Comparison of ENCODE assay signal across 1 cellular context in the genomic region with DNA sequence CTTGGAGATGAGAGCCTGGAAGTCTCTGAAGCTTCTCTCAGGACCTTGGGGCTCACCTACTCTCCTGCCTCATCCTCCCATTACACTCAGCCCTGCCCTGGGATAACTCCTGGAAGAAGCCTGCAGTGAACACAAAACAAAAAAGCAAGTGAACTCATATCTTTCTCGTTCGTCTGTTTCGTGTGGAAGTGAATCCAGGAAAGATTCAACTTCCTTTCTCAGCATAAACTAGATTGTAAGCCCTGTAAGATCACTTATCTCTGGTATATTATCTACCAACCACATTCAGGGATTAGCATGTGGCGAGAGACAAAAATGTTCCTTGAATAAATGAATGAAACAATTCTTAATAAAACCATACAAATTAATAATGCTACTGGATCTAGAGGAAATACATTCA.
TF ChIP-seq lines count a peak whose summit lies in the region.

No MANE protein-coding gene starts in this region.

TF ChIP-seq in WTC11, 78 proteins besides CTCF, POLR2A, EP300 and RAD21:
- TF ChIP-seq SP1 (CRISPR knock-in tag; conservative IDR thresholded peaks at IDR 0.05) (no peak), ZNF317 (CRISPR knock-in tag; IDR thresholded peaks at IDR 0.05; ENCODE audit: borderline replicate concordance, low read depth) (no peak), ETV6 (CRISPR knock-in tag; IDR thresholded peaks at IDR 0.05) (no peak), TEAD4 (CRISPR knock-in tag; IDR thresholded peaks at IDR 0.05) (no peak), STAT6 (CRISPR knock-in tag; conservative IDR thresholded peaks at IDR 0.05; ENCODE audit: low read depth) (no peak), EMX1 (CRISPR knock-in tag; IDR thresholded peaks at IDR 0.05) (no peak), ZNF671 (CRISPR knock-in tag; IDR thresholded peaks at IDR 0.05) (no peak)
